1 cellular context compared by ENCODE assay signal in genomic region chr11:58286249-58286648, GRCh38.
TF ChIP-seq lines count a peak whose summit lies in the region.

No MANE protein-coding gene starts in this region.

TF ChIP-seq in HepG2, 621 proteins besides CTCF, POLR2A, EP300 and RAD21 (continued from another document):
- TF ChIP-seq, protein P1, sequence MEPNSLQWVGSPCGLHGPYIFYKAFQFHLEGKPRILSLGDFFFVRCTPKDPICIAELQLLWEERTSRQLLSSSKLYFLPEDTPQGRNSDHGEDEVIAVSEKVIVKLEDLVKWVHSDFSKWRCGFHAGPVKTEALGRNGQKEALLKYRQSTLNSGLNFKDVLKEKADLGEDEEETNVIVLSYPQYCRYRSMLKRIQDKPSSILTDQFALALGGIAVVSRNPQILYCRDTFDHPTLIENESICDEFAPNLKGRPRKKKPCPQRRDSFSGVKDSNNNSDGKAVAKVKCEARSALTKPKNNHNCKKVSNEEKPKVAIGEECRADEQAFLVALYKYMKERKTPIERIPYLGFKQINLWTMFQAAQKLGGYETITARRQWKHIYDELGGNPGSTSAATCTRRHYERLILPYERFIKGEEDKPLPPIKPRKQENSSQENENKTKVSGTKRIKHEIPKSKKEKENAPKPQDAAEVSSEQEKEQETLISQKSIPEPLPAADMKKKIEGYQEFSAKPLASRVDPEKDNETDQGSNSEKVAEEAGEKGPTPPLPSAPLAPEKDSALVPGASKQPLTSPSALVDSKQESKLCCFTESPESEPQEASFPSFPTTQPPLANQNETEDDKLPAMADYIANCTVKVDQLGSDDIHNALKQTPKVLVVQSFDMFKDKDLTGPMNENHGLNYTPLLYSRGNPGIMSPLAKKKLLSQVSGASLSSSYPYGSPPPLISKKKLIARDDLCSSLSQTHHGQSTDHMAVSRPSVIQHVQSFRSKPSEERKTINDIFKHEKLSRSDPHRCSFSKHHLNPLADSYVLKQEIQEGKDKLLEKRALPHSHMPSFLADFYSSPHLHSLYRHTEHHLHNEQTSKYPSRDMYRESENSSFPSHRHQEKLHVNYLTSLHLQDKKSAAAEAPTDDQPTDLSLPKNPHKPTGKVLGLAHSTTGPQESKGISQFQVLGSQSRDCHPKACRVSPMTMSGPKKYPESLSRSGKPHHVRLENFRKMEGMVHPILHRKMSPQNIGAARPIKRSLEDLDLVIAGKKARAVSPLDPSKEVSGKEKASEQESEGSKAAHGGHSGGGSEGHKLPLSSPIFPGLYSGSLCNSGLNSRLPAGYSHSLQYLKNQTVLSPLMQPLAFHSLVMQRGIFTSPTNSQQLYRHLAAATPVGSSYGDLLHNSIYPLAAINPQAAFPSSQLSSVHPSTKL (CRISPR knock-in tag; IDR thresholded peaks at IDR 0.05): 0 out of 2 replicates have a peak, but pooled peaks have one; percentile 10
- no peak for TF ChIP-seq ZNF567 (CRISPR knock-in tag; IDR thresholded peaks at IDR 0.05; ENCODE audit: borderline replicate concordance)
- TF ChIP-seq ZNF512 (CRISPR knock-in tag; IDR thresholded peaks at IDR 0.05): 0 out of 2 replicates have a peak, but pooled peaks have one; percentile 56
